In the genomic region with DNA sequence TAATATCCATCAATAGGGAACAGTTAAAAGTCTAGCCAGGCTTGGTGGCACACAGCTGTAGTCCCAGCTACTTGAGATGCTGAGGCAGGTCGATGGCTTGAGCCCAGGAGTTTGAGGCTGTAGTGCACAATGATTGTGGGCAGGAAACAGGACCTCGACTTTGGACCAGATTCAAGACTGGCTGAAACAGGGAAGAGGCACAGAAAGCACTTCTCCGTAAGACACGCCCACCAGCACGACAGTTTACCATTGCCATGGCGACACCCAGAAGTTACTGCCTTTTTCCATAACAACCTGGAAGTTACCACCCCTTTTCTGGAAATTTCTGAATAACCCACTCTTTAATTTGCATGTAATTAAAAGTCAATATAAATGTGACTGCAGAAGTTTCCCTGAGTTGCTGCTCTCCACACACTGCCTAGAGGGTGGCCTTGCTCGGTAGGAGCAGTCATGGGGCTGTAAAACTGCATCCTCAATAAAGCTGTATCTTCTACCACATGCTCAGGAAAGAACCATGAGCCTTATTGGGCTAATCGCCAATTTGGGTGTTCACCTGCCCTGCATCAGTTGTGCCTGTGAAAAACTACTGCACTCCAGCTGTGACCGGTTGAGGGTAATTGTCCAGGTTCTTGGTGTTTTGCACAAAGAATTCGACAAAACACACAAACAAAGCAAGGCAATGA, we compare ENCODE assay signal across 8 cellular contexts. TPM values are rescaled to one million over a fixed set of nuclear protein-coding genes. Genes with fewer than 3 reads are reported as not detected.
DNase-seq lines count a peak whose midpoint lies in the region; ATAC-seq and TF ChIP-seq lines count a peak whose summit lies in the region.

No MANE protein-coding gene starts in this region.

- H3K27ac ChIP-seq in mesenchymal stem cell (ENCODE audit: low read length, poor library complexity, severe bottlenecking) (no peak overlapping the region), ovary (no peak overlapping the region), MM.1S (ENCODE audit: low read length) (no peak overlapping the region)

- H2AFZ ChIP-seq in mesenchymal stem cell (ENCODE audit: low read depth, low read length) (no peak overlapping the region), MM.1S (ENCODE audit: low read length) (no peak overlapping the region)

- H3K27me3 ChIP-seq in mesenchymal stem cell (ENCODE audit: control insufficient read depth in 1 of 2, insufficient read depth in 1 of 2, low read length in 2 of 2) (no peaks in the 10 kb centered on the region), ovary (no peaks in the 10 kb centered on the region), MM.1S (replicated peaks; ENCODE audit: insufficient read depth, low read length) (no peaks in the 10 kb centered on the region)

- no peak for TF ChIP-seq EP300 in ovary (IDR thresholded peaks at IDR 0.05)

- intact Hi-C loops in ovary (cut with DNase I) = no loop called here

- H2BK15ac ChIP-seq in mesenchymal stem cell (ENCODE audit: low read depth, poor library complexity, severe bottlenecking) = no peak overlapping the region

- H3K9me3 ChIP-seq in mesenchymal stem cell (ENCODE audit: control insufficient read depth, low read length) (no peaks in the 10 kb centered on the region), ovary (no peaks in the 10 kb centered on the region), MM.1S (replicated peaks; ENCODE audit: insufficient read depth, low read length) (no peaks in the 10 kb centered on the region)

- peak; percentile 53 for DNase-seq in EH (ENCODE audit: low read depth)
- peak; percentile 89 for DNase-seq in NCI-H2029 (lab: John Stamatoyannopoulos, UW)
- peak; percentile 76 to 84 for DNase-seq in cardiac fibroblast (ENCODE audit: low read depth in 2 of 2)
- DNase-seq in mesenchymal stem cell = peak; percentile 53
- no peak for DNase-seq in NCI-H1930 (lab: John Stamatoyannopoulos, UW)
- no peak for DNase-seq in ovary
- DNase-seq in MM.1S = no peak

- TF ChIP-seq POLR2A in ovary (IDR thresholded peaks at IDR 0.05) = no peak

- TF ChIP-seq CTCF in cardiac fibroblast (IDR thresholded peaks at IDR 0.05; ENCODE audit: low read depth, low read length) (no peak), ovary (IDR thresholded peaks at IDR 0.05) (no peak), MM.1S (IDR thresholded peaks at IDR 0.05; ENCODE audit: low read length) (no peak)

- H2BK5ac ChIP-seq in mesenchymal stem cell (ENCODE audit: low read depth, low read length, poor library complexity, severe bottlenecking) = no peak overlapping the region

- H2AK5ac ChIP-seq in mesenchymal stem cell (ENCODE audit: low read length, severe bottlenecking) = no peak overlapping the region

- no peaks in the 10 kb centered on the region for H3F3A ChIP-seq in MM.1S (ENCODE audit: insufficient read depth, low read length)

- WGBS in mesenchymal stem cell = 86% methylated on average over 9 of the region's 10 CpGs
- 52 to 61% (median 56%) methylated on average over 10 of the region's 10 CpGs for WGBS in ovary, 3 donors

- no peaks in the 10 kb centered on the region for H3K79me2 ChIP-seq in MM.1S (ENCODE audit: low read length)

- no peak overlapping the region for H3K14ac ChIP-seq in mesenchymal stem cell (ENCODE audit: low read length in 2 of 2)

- no peak overlapping the region for H2BK12ac ChIP-seq in mesenchymal stem cell (ENCODE audit: low read length in 2 of 2)

- H3K23ac ChIP-seq in mesenchymal stem cell (ENCODE audit: low read length in 2 of 2) = no peak overlapping the region

- no peaks in the 10 kb centered on the region for H3K36me3 ChIP-seq in mesenchymal stem cell (ENCODE audit: control insufficient read depth in 1 of 2, insufficient read depth in 2 of 2, low read depth in 1 of 2, low read length in 2 of 2)
- H3K36me3 ChIP-seq in ovary = no peaks in the 10 kb centered on the region
- H3K36me3 ChIP-seq in MM.1S (replicated peaks; ENCODE audit: insufficient read depth, low read length) = no peaks in the 10 kb centered on the region

- H3K9ac ChIP-seq in mesenchymal stem cell (ENCODE audit: low read length) = no peak overlapping the region
- no peak overlapping the region for H3K9ac ChIP-seq in MM.1S (ENCODE audit: low read length)

- H3K18ac ChIP-seq in mesenchymal stem cell (ENCODE audit: low read depth in 1 of 2, low read length in 2 of 2) = no peak overlapping the region

- H3K4me1 ChIP-seq in mesenchymal stem cell (ENCODE audit: control insufficient read depth, insufficient read depth, low read depth, low read length) (peaks cover 3% of the 10 kb centered on the region), ovary (ENCODE audit: insufficient read depth) (no peaks in the 10 kb centered on the region), MM.1S (ENCODE audit: low read length) (peaks cover 11% of the 10 kb centered on the region)

- no peak overlapping the region for H4K91ac ChIP-seq in mesenchymal stem cell (ENCODE audit: low read length)

- no peak overlapping the region for H3K4me3 ChIP-seq in cardiac fibroblast (replicated peaks in 1 of 2; ENCODE audit: low read depth in 2 of 2, low read length in 2 of 2)
- H3K4me3 ChIP-seq in mesenchymal stem cell (ENCODE audit: insufficient read depth in 1 of 2, low read depth in 1 of 2, low read length in 2 of 2) = no peak overlapping the region
- H3K4me3 ChIP-seq in ovary = no peak overlapping the region
- H3K4me3 ChIP-seq in MM.1S (ENCODE audit: low read length) = no peak overlapping the region

- no peaks in the 10 kb centered on the region for H4K20me1 ChIP-seq in MM.1S (ENCODE audit: insufficient read depth, low read length)

- no peak overlapping the region for H3K4me2 ChIP-seq in mesenchymal stem cell (ENCODE audit: low read length, poor library complexity, severe bottlenecking)
- no peak overlapping the region for H3K4me2 ChIP-seq in MM.1S (ENCODE audit: low read depth, low read length)

- ATAC-seq in GM18870 (IDR thresholded peaks at IDR 0.05; ENCODE audit: unreplicated experiment) = no peak

- H3K79me1 ChIP-seq in mesenchymal stem cell (replicated peaks; ENCODE audit: low read length, poor library complexity, severe bottlenecking) = no peaks in the 10 kb centered on the region

- H3K4ac ChIP-seq in mesenchymal stem cell (ENCODE audit: low read depth in 1 of 2, low read length in 2 of 2) = no peak overlapping the region

- H2BK120ac ChIP-seq in mesenchymal stem cell (ENCODE audit: low read depth, low read length) = no peak overlapping the region

- no peaks in the 10 kb centered on the region for H3K9me2 ChIP-seq in MM.1S (replicated peaks; ENCODE audit: insufficient read depth, low read length)

- H4K8ac ChIP-seq in mesenchymal stem cell (ENCODE audit: low read length) = no peak overlapping the region

RNA-seq across cellular contexts. Expression of gene LRRC23, which starts 4.6 kb away (rescaled TPM):
- 6.1 TPM for polyA plus RNA-seq in mesenchymal stem cell (2013, experiment 1 of 2)
- 6.3 TPM for polyA plus RNA-seq in mesenchymal stem cell (2013, experiment 2 of 2)
- 10 to 100 TPM; 13.9 to 67.6 (median 16.7) TPM for total RNA-seq in ovary
- polyA plus RNA-seq in ovary = 10 to 100 TPM; 11.2 to 16.5 TPM

RNA-seq across cellular contexts. Expression of gene ENO2, which starts 14.4 kb away (rescaled TPM):
- polyA plus RNA-seq in mesenchymal stem cell (2013, experiment 1 of 2) = 22.7 TPM
- polyA plus RNA-seq in mesenchymal stem cell (2013, experiment 2 of 2) = 20.2 TPM
- 10 to 100 TPM in 5 of 7 donors, 1 to 10 TPM in 2; 8.3 to 22.3 (median 11.5) TPM for total RNA-seq in ovary
- 10 to 100 TPM in 1 of 2 donors, 1 to 10 TPM in 1; 5.0 to 19.4 TPM for polyA plus RNA-seq in ovary

RNA-seq across cellular contexts. Expression of gene SPSB2, which starts 26.9 kb away (rescaled TPM):
- 6.3 TPM for polyA plus RNA-seq in mesenchymal stem cell (2013, experiment 1 of 2)
- 6.7 TPM for polyA plus RNA-seq in mesenchymal stem cell (2013, experiment 2 of 2)
- 10 to 100 TPM in 3 of 7 donors, 1 to 10 TPM in 4; 5.8 to 14.7 (median 8.5) TPM for total RNA-seq in ovary
- polyA plus RNA-seq in ovary = 1 to 10 TPM in 1 of 2 donors, under 1 TPM in 1; 0.38 to 8.1 TPM

RNA-seq across cellular contexts. Expression of gene ATN1, which starts 27.8 kb away (rescaled TPM):
- 119 TPM for polyA plus RNA-seq in mesenchymal stem cell (2013, experiment 1 of 2)
- polyA plus RNA-seq in mesenchymal stem cell (2013, experiment 2 of 2) = 111 TPM
- total RNA-seq in ovary = 100 to 1,000 TPM in 5 of 7 donors, 10 to 100 TPM in 2; 73.9 to 324 (median 206) TPM
- polyA plus RNA-seq in ovary = 100 to 1,000 TPM in 1 of 2 donors, 10 to 100 TPM in 1; 41.6 to 179 TPM

RNA-seq across cellular contexts. Expression of gene TPI1, which starts 32.6 kb away (rescaled TPM):
- polyA plus RNA-seq in mesenchymal stem cell (2013, experiment 1 of 2) = 589 TPM
- polyA plus RNA-seq in mesenchymal stem cell (2013, experiment 2 of 2) = 572 TPM
- total RNA-seq in ovary = 100 to 1,000 TPM; 136 to 443 (median 295) TPM
- polyA plus RNA-seq in ovary = 100 to 1,000 TPM; 267 to 594 TPM

Comparison
In these comparisons a context has a peak if more than half of its experiments do, and no peak if none do; other contexts are left out.
1. DNase-seq: peak in EH (single experiment), NCI-H2029 (single experiment), cardiac fibroblast (2 of 2) and mesenchymal stem cell (single experiment); none in NCI-H1930 (0 of 2), ovary (0 of 5) and MM.1S (single experiment).